1 cellular context compared by ENCODE assay signal in the genomic region with DNA sequence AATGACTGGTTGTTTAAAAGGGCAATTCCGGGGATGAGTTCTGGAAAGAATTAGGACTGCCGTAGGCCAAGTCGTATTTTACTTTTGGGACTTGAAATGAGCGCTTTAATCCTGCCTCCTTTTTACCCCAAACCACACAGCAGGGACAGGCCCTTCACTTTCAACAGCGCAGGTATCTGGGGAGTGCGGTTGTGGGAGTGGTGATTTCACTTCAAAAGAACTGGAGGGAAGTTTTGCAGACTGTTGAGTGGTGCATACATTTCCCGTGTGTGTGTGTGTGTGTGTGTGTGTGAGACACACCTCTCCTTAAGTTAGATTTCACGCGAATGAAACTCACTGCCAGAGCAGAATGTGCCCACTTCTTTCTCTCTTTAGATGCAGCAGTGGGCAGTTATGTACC.
TF ChIP-seq lines count a peak whose summit lies in the region.

No MANE protein-coding gene starts in this region.

TF ChIP-seq in SK-N-SH treated with all-trans-retinoic acid at 6 μM for 48 hours, 23 proteins besides CTCF, POLR2A, EP300 and RAD21:
- TF ChIP-seq, protein P1, sequence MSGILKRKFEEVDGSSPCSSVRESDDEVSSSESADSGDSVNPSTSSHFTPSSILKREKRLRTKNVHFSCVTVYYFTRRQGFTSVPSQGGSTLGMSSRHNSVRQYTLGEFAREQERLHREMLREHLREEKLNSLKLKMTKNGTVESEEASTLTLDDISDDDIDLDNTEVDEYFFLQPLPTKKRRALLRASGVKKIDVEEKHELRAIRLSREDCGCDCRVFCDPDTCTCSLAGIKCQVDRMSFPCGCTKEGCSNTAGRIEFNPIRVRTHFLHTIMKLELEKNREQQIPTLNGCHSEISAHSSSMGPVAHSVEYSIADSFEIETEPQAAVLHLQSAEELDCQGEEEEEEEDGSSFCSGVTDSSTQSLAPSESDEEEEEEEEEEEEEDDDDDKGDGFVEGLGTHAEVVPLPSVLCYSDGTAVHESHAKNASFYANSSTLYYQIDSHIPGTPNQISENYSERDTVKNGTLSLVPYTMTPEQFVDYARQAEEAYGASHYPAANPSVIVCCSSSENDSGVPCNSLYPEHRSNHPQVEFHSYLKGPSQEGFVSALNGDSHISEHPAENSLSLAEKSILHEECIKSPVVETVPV (CRISPR knock-in tag; IDR thresholded peaks at IDR 0.05) = no peak
- TF ChIP-seq CSDC2 (CRISPR knock-in tag; IDR thresholded peaks at IDR 0.05) = no peak
- no peak for TF ChIP-seq ESRRG (CRISPR knock-in tag; IDR thresholded peaks at IDR 0.05)
- TF ChIP-seq ZNF70 (CRISPR knock-in tag; IDR thresholded peaks at IDR 0.05) = no peak
- TF ChIP-seq, protein P2, sequence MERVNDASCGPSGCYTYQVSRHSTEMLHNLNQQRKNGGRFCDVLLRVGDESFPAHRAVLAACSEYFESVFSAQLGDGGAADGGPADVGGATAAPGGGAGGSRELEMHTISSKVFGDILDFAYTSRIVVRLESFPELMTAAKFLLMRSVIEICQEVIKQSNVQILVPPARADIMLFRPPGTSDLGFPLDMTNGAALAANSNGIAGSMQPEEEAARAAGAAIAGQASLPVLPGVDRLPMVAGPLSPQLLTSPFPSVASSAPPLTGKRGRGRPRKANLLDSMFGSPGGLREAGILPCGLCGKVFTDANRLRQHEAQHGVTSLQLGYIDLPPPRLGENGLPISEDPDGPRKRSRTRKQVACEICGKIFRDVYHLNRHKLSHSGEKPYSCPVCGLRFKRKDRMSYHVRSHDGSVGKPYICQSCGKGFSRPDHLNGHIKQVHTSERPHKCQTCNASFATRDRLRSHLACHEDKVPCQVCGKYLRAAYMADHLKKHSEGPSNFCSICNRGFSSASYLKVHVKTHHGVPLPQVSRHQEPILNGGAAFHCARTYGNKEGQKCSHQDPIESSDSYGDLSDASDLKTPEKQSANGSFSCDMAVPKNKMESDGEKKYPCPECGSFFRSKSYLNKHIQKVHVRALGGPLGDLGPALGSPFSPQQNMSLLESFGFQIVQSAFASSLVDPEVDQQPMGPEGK (CRISPR knock-in tag; IDR thresholded peaks at IDR 0.05; ENCODE audit: borderline replicate concordance) = no peak
- TF ChIP-seq PPARA (CRISPR knock-in tag; IDR thresholded peaks at IDR 0.05; ENCODE audit: borderline replicate concordance) = no peak
- TF ChIP-seq ARNTL (CRISPR knock-in tag; IDR thresholded peaks at IDR 0.05; ENCODE audit: borderline replicate concordance, low read depth) = no peak
- TF ChIP-seq GLIS3 (CRISPR knock-in tag; IDR thresholded peaks at IDR 0.05) = no peak
- no peak for TF ChIP-seq ZFP3 (CRISPR knock-in tag; IDR thresholded peaks at IDR 0.05)
- TF ChIP-seq, protein P3, sequence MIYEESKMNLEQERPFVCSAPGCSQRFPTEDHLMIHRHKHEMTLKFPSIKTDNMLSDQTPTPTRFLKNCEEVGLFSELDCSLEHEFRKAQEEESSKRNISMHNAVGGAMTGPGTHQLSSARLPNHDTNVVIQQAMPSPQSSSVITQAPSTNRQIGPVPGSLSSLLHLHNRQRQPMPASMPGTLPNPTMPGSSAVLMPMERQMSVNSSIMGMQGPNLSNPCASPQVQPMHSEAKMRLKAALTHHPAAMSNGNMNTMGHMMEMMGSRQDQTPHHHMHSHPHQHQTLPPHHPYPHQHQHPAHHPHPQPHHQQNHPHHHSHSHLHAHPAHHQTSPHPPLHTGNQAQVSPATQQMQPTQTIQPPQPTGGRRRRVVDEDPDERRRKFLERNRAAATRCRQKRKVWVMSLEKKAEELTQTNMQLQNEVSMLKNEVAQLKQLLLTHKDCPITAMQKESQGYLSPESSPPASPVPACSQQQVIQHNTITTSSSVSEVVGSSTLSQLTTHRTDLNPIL (CRISPR knock-in tag; IDR thresholded peaks at IDR 0.05; ENCODE audit: low read depth) = no peak
- no peak for TF ChIP-seq OSR1 (CRISPR knock-in tag; IDR thresholded peaks at IDR 0.05)
